In genomic region chr12:109196332-109196731, GRCh38 we compare ENCODE assay signal across 27 cellular contexts.
"Had no signal": no experiment of that assay in that cellular context is flagged by ENCODE, and none has a peak within 500 bp of the region (broad histone marks: within the 10 kb centered on the region; RNA-seq: fewer than 3 reads in every experiment).

No MANE protein-coding gene starts in this region.

- H3K27ac ChIP-seq: coronary artery, dorsolateral prefrontal cortex, epithelial cell of prostate, esophagus squamous epithelium, heart left ventricle, hepatocyte, left ventricle myocardium inferior, lower lobe of right lung had no signal

- H3K27me3 ChIP-seq: dorsolateral prefrontal cortex, esophagus squamous epithelium, gastroesophageal sphincter, heart left ventricle, hepatocyte had no signal

- H3K9me3 ChIP-seq: esophagus squamous epithelium, gastroesophageal sphincter, left ventricle myocardium inferior, lower lobe of right lung, mucosa of descending colon had no signal

- H2AFZ ChIP-seq: hepatocyte had no signal

- DNase-seq: dermis blood vessel endothelial cell; dorsolateral prefrontal cortex; effector CD4-positive, alpha-beta T cell; effector memory CD8-positive, alpha-beta T cell; erythroblast; esophagus squamous epithelium; foreskin fibroblast; foreskin melanocyte; heart left ventricle; hypothalamus; immature natural killer cell; islet precursor cell; kidney; kidney glomerular epithelial cell; left colon; left ventricle myocardium inferior; lower lobe of right lung; mesenchymal stem cell; mucosa of descending colon; naive B cell had no signal

- H3K79me2 ChIP-seq: hepatocyte had no signal

- H3K4me2 ChIP-seq: hepatocyte had no signal

- ATAC-seq: effector memory CD8-positive, alpha-beta T cell; esophagus mucosa; gastroesophageal sphincter; heart left ventricle; left colon; lower lobe of right lung; mucosa of descending colon had no signal

- H3K4me1 ChIP-seq: lower lobe of right lung had no signal

- FAIRE-seq: colon, endometrium, kidney had no signal

- H3K4me3 ChIP-seq: coronary artery, dorsolateral prefrontal cortex, esophagus squamous epithelium, gastroesophageal sphincter, heart left ventricle, hepatocyte, left ventricle myocardium inferior, lower lobe of right lung, mucosa of descending colon had no signal
